Comparison of ENCODE assay signal across 24 cellular contexts in genomic region chr11:93904711-93905110, GRCh38. TPM values are rescaled to one million over a fixed set of nuclear protein-coding genes. Genes with fewer than 3 reads are reported as not detected.
"Had no signal": no experiment of that assay in that cellular context is flagged by ENCODE, and none has a peak within 500 bp of the region (broad histone marks: within the 10 kb centered on the region; RNA-seq: fewer than 3 reads in every experiment).

No MANE protein-coding gene starts in this region.

- H3K4me3 ChIP-seq: lung, neural progenitor cell, upper lobe of left lung had no signal

- ATAC-seq: activated CD8-positive, alpha-beta T cell treated with anti-CD3 and anti-CD28 coated beads, Interleukin-2, amount 10 ng/mL, durations not matched to agents 7 days and 5 days; activated naive CD8-positive, alpha-beta T cell treated with anti-CD3 and anti-CD28 coated beads, Interleukin-2, amount 50 U/mL, for 24 hours; naive thymus-derived CD8-positive, alpha-beta T cell; sciatic nerve had no signal

- H3K4me1 ChIP-seq: upper lobe of left lung had no signal

- H3K27ac ChIP-seq: brain microvascular endothelial cell, neural progenitor cell, upper lobe of left lung had no signal

- H3K9me3 ChIP-seq: upper lobe of left lung had no signal

- H3K27me3 ChIP-seq: brain microvascular endothelial cell, neural progenitor cell, upper lobe of left lung had no signal

- H3K36me3 ChIP-seq: brain microvascular endothelial cell, neural progenitor cell, upper lobe of left lung had no signal

- DNase-seq: activated CD4-positive, alpha-beta T cell treated with anti-CD3 and anti-CD28 coated beads for 1 hour; activated CD4-positive, alpha-beta T cell treated with anti-CD3 and anti-CD28 coated beads, Interleukin-2, amount 50 U/mL, for 1 hour; activated CD8-positive, alpha-beta T cell treated with anti-CD3 and anti-CD28 coated beads, Interleukin-2, amount 10 ng/mL, durations not matched to agents 7 days and 5 days; activated gamma-delta T cell; activated naive CD4-positive, alpha-beta T cell treated with anti-CD3 and anti-CD28 coated beads, Interleukin-2, amount 50 U/mL, for 16 hours; activated naive CD8-positive, alpha-beta T cell treated with anti-CD3 and anti-CD28 coated beads, Interleukin-2, amount 50 U/mL, for 24 hours; anterior cingulate cortex; dermis blood vessel endothelial cell; effector CD8-positive, alpha-beta T cell; erythroblast; kidney; naive thymus-derived CD8-positive, alpha-beta T cell; posterior cingulate gyrus; small intestine; stimulated activated CD8-positive, alpha-beta memory T cell treated with anti-CD3 and anti-CD28 coated beads, Interleukin-4, amount 100 ng/mL, for 48 hours; stimulated activated naive CD4-positive, alpha-beta T cell; upper lobe of left lung had no signal

RNA-seq across cellular contexts. Expression of gene VSTM5, which starts 54.3 kb away (rescaled TPM):
- total RNA-seq: activated CD8-positive, alpha-beta T cell treated with anti-CD3 and anti-CD28 coated beads, Interleukin-2, amount 10 ng/mL, durations not matched to agents 7 days and 5 days; activated T-helper 1 cell treated with anti-CD3 and anti-CD28 coated beads, Interleukin-12 subunit alpha, Interleukin-12 subunit beta, Interleukin-2, Interleukin-4 antibody, amounts not matched to agents 30 ng/mL and 10 ng/mL and 1 ng/mL, durations not matched to agents 14 hours and 24 hours and 36 hours; dermis blood vessel endothelial cell; glomerular endothelial cell; naive thymus-derived CD8-positive, alpha-beta T cell; subcutaneous adipose tissue had no signal
